2 cellular contexts compared by ENCODE assay signal in the genomic region with DNA sequence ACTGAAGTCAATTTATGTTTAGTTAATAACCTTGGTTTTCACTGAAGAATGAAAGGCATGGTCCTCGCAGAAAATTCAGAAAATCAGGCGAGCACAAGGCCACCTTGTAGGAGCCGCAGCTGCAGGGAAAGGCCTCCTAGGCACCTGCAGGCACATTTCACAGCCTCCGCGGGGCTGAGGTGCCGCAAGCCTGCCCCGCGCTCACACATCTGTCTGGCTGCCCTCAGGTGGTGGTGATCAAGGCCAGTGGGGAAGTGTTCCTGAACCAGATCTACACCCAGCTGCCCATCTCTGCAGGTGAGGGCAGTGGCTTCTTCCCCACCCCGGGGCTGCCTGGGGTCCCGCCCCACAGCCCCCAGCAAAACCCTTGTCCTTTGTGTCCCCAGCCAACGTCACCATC.
TF ChIP-seq lines count a peak whose summit lies in the region.

No MANE protein-coding gene starts in this region.

TF ChIP-seq in SK-N-SH, 30 proteins besides CTCF, POLR2A, EP300 and RAD21 (continued from another document):
- TF ChIP-seq, protein P1, sequence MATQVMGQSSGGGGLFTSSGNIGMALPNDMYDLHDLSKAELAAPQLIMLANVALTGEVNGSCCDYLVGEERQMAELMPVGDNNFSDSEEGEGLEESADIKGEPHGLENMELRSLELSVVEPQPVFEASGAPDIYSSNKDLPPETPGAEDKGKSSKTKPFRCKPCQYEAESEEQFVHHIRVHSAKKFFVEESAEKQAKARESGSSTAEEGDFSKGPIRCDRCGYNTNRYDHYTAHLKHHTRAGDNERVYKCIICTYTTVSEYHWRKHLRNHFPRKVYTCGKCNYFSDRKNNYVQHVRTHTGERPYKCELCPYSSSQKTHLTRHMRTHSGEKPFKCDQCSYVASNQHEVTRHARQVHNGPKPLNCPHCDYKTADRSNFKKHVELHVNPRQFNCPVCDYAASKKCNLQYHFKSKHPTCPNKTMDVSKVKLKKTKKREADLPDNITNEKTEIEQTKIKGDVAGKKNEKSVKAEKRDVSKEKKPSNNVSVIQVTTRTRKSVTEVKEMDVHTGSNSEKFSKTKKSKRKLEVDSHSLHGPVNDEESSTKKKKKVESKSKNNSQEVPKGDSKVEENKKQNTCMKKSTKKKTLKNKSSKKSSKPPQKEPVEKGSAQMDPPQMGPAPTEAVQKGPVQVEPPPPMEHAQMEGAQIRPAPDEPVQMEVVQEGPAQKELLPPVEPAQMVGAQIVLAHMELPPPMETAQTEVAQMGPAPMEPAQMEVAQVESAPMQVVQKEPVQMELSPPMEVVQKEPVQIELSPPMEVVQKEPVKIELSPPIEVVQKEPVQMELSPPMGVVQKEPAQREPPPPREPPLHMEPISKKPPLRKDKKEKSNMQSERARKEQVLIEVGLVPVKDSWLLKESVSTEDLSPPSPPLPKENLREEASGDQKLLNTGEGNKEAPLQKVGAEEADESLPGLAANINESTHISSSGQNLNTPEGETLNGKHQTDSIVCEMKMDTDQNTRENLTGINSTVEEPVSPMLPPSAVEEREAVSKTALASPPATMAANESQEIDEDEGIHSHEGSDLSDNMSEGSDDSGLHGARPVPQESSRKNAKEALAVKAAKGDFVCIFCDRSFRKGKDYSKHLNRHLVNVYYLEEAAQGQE (IDR thresholded peaks at IDR 0.05; ENCODE audit: low read depth, low read length), result no peak
- TF ChIP-seq TEAD4 (IDR thresholded peaks at IDR 0.05; ENCODE audit: borderline replicate concordance, insufficient read depth), result no peak

TF ChIP-seq in SK-N-SH treated with all-trans-retinoic acid at 6 μM for 48 hours, 23 proteins besides CTCF, POLR2A, EP300 and RAD21 (continued from another document):
- TF ChIP-seq, protein P2, sequence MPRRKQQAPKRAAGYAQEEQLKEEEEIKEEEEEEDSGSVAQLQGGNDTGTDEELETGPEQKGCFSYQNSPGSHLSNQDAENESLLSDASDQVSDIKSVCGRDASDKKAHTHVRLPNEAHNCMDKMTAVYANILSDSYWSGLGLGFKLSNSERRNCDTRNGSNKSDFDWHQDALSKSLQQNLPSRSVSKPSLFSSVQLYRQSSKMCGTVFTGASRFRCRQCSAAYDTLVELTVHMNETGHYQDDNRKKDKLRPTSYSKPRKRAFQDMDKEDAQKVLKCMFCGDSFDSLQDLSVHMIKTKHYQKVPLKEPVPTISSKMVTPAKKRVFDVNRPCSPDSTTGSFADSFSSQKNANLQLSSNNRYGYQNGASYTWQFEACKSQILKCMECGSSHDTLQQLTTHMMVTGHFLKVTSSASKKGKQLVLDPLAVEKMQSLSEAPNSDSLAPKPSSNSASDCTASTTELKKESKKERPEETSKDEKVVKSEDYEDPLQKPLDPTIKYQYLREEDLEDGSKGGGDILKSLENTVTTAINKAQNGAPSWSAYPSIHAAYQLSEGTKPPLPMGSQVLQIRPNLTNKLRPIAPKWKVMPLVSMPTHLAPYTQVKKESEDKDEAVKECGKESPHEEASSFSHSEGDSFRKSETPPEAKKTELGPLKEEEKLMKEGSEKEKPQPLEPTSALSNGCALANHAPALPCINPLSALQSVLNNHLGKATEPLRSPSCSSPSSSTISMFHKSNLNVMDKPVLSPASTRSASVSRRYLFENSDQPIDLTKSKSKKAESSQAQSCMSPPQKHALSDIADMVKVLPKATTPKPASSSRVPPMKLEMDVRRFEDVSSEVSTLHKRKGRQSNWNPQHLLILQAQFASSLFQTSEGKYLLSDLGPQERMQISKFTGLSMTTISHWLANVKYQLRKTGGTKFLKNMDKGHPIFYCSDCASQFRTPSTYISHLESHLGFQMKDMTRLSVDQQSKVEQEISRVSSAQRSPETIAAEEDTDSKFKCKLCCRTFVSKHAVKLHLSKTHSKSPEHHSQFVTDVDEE (CRISPR knock-in tag; IDR thresholded peaks at IDR 0.05), result no peak
- TF ChIP-seq ARNTL (CRISPR knock-in tag; IDR thresholded peaks at IDR 0.05; ENCODE audit: borderline replicate concordance, low read depth) (no peak), ISL1 (CRISPR knock-in tag; IDR thresholded peaks at IDR 0.05) (no peak), PPARA (CRISPR knock-in tag; IDR thresholded peaks at IDR 0.05; ENCODE audit: borderline replicate concordance) (no peak), ZNF8 (CRISPR knock-in tag; IDR thresholded peaks at IDR 0.05) (no peak), GLIS3 (CRISPR knock-in tag; IDR thresholded peaks at IDR 0.05) (no peak), ZNF565 (CRISPR knock-in tag; conservative IDR thresholded peaks at IDR 0.05; ENCODE audit: low read depth) (no peak), ESRRG (CRISPR knock-in tag; IDR thresholded peaks at IDR 0.05) (no peak), ZFP30 (CRISPR knock-in tag; IDR thresholded peaks at IDR 0.05) (no peak), TOX (CRISPR knock-in tag; IDR thresholded peaks at IDR 0.05; ENCODE audit: borderline replicate concordance) (no peak), CSDC2 (CRISPR knock-in tag; IDR thresholded peaks at IDR 0.05) (no peak)
- TF ChIP-seq, protein P3, sequence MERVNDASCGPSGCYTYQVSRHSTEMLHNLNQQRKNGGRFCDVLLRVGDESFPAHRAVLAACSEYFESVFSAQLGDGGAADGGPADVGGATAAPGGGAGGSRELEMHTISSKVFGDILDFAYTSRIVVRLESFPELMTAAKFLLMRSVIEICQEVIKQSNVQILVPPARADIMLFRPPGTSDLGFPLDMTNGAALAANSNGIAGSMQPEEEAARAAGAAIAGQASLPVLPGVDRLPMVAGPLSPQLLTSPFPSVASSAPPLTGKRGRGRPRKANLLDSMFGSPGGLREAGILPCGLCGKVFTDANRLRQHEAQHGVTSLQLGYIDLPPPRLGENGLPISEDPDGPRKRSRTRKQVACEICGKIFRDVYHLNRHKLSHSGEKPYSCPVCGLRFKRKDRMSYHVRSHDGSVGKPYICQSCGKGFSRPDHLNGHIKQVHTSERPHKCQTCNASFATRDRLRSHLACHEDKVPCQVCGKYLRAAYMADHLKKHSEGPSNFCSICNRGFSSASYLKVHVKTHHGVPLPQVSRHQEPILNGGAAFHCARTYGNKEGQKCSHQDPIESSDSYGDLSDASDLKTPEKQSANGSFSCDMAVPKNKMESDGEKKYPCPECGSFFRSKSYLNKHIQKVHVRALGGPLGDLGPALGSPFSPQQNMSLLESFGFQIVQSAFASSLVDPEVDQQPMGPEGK (CRISPR knock-in tag; IDR thresholded peaks at IDR 0.05; ENCODE audit: borderline replicate concordance), result no peak
- TF ChIP-seq, protein P4, sequence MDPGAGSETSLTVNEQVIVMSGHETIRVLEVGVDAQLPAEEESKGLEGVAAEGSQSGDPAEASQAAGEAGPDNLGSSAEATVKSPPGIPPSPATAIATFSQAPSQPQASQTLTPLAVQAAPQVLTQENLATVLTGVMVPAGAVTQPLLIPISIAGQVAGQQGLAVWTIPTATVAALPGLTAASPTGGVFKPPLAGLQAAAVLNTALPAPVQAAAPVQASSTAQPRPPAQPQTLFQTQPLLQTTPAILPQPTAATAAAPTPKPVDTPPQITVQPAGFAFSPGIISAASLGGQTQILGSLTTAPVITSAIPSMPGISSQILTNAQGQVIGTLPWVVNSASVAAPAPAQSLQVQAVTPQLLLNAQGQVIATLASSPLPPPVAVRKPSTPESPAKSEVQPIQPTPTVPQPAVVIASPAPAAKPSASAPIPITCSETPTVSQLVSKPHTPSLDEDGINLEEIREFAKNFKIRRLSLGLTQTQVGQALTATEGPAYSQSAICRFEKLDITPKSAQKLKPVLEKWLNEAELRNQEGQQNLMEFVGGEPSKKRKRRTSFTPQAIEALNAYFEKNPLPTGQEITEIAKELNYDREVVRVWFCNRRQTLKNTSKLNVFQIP (CRISPR knock-in tag; IDR thresholded peaks at IDR 0.05; ENCODE audit: borderline replicate concordance, low read depth), result no peak
